23 cellular contexts compared by ENCODE assay signal in the genomic region with DNA sequence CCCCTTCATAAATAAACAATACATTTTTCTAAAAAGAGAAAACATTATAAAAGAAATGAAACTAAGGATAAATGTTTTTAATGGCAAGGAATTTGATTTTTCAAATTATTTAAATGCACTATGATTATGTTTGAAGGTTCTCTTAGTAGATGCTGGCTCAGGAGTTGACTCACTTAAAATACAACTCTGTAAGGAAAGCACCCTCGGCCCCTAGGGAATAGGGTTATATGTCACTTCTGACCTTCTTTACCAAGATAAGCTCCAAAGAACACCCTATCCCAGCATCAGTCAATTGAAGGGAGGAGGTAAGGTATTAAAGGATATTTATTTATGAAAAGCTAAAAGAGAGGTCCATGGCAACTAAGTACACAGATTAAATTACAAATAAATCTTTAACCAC. TPM values are rescaled to one million over a fixed set of nuclear protein-coding genes. Genes with fewer than 3 reads are reported as not detected.
A peak's percentile ranks its signal among the peaks of the same experiment; 100 is the strongest.
DNase-seq lines count a peak whose midpoint lies in the region; ATAC-seq lines count a peak whose summit lies in the region.
"Had no signal": no experiment of that assay in that cellular context is flagged by ENCODE, and none has a peak within 500 bp of the region (broad histone marks: within the 10 kb centered on the region; RNA-seq: fewer than 3 reads in every experiment).

No MANE protein-coding gene starts in this region.

- H3K9me3 ChIP-seq in MG63 = no peaks in the 10 kb centered on the region
- H3K9me3 ChIP-seq: BLaER1 treated with 17β-estradiol and CSF1 and Interleukin-3, amounts not matched to agents 10 nM and 100 nM; HAP-1 had no signal

- H3K4me3 ChIP-seq in MG63 = no peak overlapping the region
- H3K4me3 ChIP-seq: BLaER1 treated with 17β-estradiol and CSF1 and Interleukin-3, amounts not matched to agents 10 nM and 100 nM; HAP-1 had no signal

- H3K27me3 ChIP-seq in MG63 = peaks cover 4% of the 10 kb centered on the region

- ATAC-seq in HG02610 (IDR thresholded peaks at IDR 0.05; ENCODE audit: unreplicated experiment) (peak; percentile 68), HG03439 (IDR thresholded peaks at IDR 0.05; ENCODE audit: unreplicated experiment) (no peak)
- ATAC-seq: T-cell had no signal

- H3K36me3 ChIP-seq in MG63 = no peaks in the 10 kb centered on the region
- H3K36me3 ChIP-seq: BLaER1 treated with 17β-estradiol and CSF1 and Interleukin-3, amounts not matched to agents 10 nM and 100 nM; HAP-1 had no signal

- DNase-seq in NCI-H82 (lab: John Stamatoyannopoulos, UW) (peak; percentile 57), NCI-H82 treated with DMSO at 0.1 percent for 48 hours (lab: John Stamatoyannopoulos, UW; ENCODE audit: unreplicated experiment) (no peak), NCI-H526 (lab: John Stamatoyannopoulos, UW) (peak; percentile 11 to 24), globus pallidus (ENCODE audit: low spot score) (no peak), MG63 (no peak)
- DNase-seq: AML-193; CD4-positive, alpha-beta T cell; GOT3; HFFc6; NCI-H1105 treated with DMSO at 0.1 percent for 48 hours; NCI-H2029; NCI-H2171; NCI-H226; NCI-H510A treated with DMSO at 0.1 percent for 48 hours; Right ventricle myocardium superior; RPMI8226; T-cell had no signal

RNA-seq across cellular contexts. Expression of a gene that starts 6.8 kb away (rescaled TPM):
- total RNA-seq in MG63 (2014; rRNA removed; shearing (Covaris generic); ENCODE audit: low replicate concordance) = not detected in 2 replicates
- total RNA-seq: A172; CD4-positive, alpha-beta T cell; HFFc6; T-cell; T-helper 2 cell treated with Interferon-gamma antibody and Interleukin-4, amounts not matched to agents 100 ng/mL and 5 ng/mL, for 36 hours had no signal

Comparison
In these comparisons a context has a peak if more than half of its experiments do, and no peak if none do; other contexts are left out.
1. DNase-seq: peak in NCI-H82 (single experiment) and NCI-H526 (2 of 2); none in NCI-H82 treated with DMSO at 0.1 percent for 48 hours (single experiment), globus pallidus (single experiment) and MG63 (single experiment).